Comparison of ENCODE assay signal across 2 cellular contexts in the genomic region with DNA sequence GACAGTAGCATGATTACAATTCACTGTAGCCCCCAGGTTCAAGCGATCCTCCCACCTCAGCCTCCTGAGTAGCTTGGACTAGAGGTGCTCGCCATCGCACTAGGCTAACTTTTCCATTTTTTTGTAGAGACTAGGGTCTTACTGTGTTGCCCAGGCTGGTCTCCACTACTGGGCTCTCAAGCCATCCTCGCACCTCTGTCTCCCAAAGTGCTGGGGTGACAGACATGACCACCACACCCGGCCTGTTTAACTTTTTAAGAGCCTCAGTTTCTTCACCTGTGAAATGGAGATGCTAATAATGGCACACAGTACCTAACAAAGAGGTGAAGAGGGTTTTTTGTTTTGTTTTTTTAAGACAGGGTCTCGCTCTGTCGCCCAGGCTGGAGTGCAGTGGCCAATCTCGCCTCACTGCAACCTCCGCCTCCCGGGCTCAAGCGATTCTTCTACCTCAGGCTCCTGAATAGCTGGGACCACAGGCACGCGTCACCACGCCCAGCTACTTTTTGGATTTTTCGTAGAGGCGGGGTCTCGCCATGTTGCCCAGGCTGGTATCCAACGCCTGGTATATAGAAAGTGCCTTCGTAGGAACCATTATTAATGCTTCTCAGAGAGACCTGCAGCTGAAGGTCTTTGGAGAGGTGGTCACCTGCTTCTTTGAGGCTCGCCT.
TF ChIP-seq lines count a peak whose summit lies in the region.

No MANE protein-coding gene starts in this region.

TF ChIP-seq in SK-N-SH, 30 proteins besides CTCF, POLR2A, EP300 and RAD21 (continued from another document):
- TF ChIP-seq IRF3 (IDR thresholded peaks at IDR 0.05; ENCODE audit: low read depth, low read length) (no peak), NRF1 (IDR thresholded peaks at IDR 0.05; ENCODE audit: low read depth, low read length) (no peak), NFIC (IDR thresholded peaks at IDR 0.05; ENCODE audit: borderline replicate concordance) (no peak), TAF1 (IDR thresholded peaks at IDR 0.05; ENCODE audit: borderline replicate concordance, low read depth, low read length) (no peak), TEAD4 (IDR thresholded peaks at IDR 0.05; ENCODE audit: borderline replicate concordance, insufficient read depth) (no peak), MEF2A (IDR thresholded peaks at IDR 0.05; ENCODE audit: borderline replicate concordance, low read depth) (no peak), REST (IDR thresholded peaks at IDR 0.05; ENCODE audit: low read depth, low read length) (no peak), EZH2phosphoT487 (IDR thresholded peaks at IDR 0.05; ENCODE audit: borderline replicate concordance, low read depth) (no peak), CHD2 (IDR thresholded peaks at IDR 0.05; ENCODE audit: low read length, partially characterized antibody) (no peak)
- TF ChIP-seq, protein P1, sequence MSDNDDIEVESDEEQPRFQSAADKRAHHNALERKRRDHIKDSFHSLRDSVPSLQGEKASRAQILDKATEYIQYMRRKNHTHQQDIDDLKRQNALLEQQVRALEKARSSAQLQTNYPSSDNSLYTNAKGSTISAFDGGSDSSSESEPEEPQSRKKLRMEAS (IDR thresholded peaks at IDR 0.05; ENCODE audit: low read depth): no peak

TF ChIP-seq in SK-N-SH treated with all-trans-retinoic acid at 6 μM for 48 hours, 23 proteins besides CTCF, POLR2A, EP300 and RAD21 (continued from another document):
- TF ChIP-seq ZFP30 (CRISPR knock-in tag; IDR thresholded peaks at IDR 0.05) (no peak), RARB (CRISPR knock-in tag; IDR thresholded peaks at IDR 0.05) (no peak), ZNF8 (CRISPR knock-in tag; IDR thresholded peaks at IDR 0.05) (no peak)
- TF ChIP-seq, protein P2, sequence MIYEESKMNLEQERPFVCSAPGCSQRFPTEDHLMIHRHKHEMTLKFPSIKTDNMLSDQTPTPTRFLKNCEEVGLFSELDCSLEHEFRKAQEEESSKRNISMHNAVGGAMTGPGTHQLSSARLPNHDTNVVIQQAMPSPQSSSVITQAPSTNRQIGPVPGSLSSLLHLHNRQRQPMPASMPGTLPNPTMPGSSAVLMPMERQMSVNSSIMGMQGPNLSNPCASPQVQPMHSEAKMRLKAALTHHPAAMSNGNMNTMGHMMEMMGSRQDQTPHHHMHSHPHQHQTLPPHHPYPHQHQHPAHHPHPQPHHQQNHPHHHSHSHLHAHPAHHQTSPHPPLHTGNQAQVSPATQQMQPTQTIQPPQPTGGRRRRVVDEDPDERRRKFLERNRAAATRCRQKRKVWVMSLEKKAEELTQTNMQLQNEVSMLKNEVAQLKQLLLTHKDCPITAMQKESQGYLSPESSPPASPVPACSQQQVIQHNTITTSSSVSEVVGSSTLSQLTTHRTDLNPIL (CRISPR knock-in tag; IDR thresholded peaks at IDR 0.05; ENCODE audit: low read depth): no peak
- TF ChIP-seq, protein P3, sequence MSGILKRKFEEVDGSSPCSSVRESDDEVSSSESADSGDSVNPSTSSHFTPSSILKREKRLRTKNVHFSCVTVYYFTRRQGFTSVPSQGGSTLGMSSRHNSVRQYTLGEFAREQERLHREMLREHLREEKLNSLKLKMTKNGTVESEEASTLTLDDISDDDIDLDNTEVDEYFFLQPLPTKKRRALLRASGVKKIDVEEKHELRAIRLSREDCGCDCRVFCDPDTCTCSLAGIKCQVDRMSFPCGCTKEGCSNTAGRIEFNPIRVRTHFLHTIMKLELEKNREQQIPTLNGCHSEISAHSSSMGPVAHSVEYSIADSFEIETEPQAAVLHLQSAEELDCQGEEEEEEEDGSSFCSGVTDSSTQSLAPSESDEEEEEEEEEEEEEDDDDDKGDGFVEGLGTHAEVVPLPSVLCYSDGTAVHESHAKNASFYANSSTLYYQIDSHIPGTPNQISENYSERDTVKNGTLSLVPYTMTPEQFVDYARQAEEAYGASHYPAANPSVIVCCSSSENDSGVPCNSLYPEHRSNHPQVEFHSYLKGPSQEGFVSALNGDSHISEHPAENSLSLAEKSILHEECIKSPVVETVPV (CRISPR knock-in tag; IDR thresholded peaks at IDR 0.05): no peak
